Comparison of ENCODE assay signal across 1 cellular context in genomic region chr5:138482645-138483044, GRCh38.
TF ChIP-seq lines count a peak whose summit lies in the region.

No MANE protein-coding gene starts in this region.

TF ChIP-seq in HEK293, 187 proteins besides CTCF, POLR2A, EP300 and RAD21 (continued from another document):
- peak; percentile 69; the same call in 1 of the 2 replicates for TF ChIP-seq ZNF548 (tag by site-specific recombination; IDR thresholded peaks at IDR 0.05)
- peak; percentile 86 for TF ChIP-seq ZNF341 (tag by site-specific recombination; IDR thresholded peaks at IDR 0.05; ENCODE audit: low read depth)
- no peak for TF ChIP-seq GLI4 (tag by site-specific recombination; IDR thresholded peaks at IDR 0.05)
- no peak for TF ChIP-seq ZNF843 (tag by site-specific recombination; IDR thresholded peaks at IDR 0.05)
- no peak for TF ChIP-seq ZNF362 (tag by site-specific recombination; IDR thresholded peaks at IDR 0.05)
- TF ChIP-seq KLF17 (tag by site-specific recombination; IDR thresholded peaks at IDR 0.05): 0 out of 2 replicates have a peak, but pooled peaks have one; percentile 22
- TF ChIP-seq PATZ1 (tag by site-specific recombination; IDR thresholded peaks at IDR 0.05): no peak
- no peak for TF ChIP-seq ZBTB48 (tag by site-specific recombination; IDR thresholded peaks at IDR 0.05)
- 0 out of 2 replicates have a peak, but pooled peaks have one; percentile 29 for TF ChIP-seq ZNF600 (tag by site-specific recombination; IDR thresholded peaks at IDR 0.05)
- no peak for TF ChIP-seq ZNF639 (tag by site-specific recombination; IDR thresholded peaks at IDR 0.05)
- TF ChIP-seq SP7 (tag by site-specific recombination; IDR thresholded peaks at IDR 0.05): peak; percentile 48
- no peak for TF ChIP-seq ZNF707 (tag by site-specific recombination; IDR thresholded peaks at IDR 0.05)
- TF ChIP-seq ZNF16 (tag by site-specific recombination; IDR thresholded peaks at IDR 0.05; ENCODE audit: low read depth): no peak
